ENCODE assay signal across 9 cellular contexts in the genomic region with DNA sequence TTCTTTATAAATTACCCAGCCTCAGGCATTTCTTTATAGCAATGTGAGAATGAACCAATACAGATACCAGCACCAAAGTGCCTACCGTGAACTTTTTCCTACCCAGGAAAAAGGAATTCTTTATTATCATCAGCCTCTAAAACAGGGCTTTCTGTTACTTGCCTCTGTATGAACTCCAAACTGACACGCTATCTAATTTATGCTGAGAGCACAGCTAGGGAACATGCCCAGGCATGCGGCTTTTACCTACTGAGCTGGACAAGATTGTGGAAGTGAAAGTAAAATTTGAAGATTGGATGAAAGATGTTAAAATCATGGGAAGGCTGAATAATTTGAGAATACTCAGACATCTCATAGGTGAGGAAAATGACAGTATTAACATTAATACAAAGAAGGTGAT. TPM values are rescaled to one million over a fixed set of nuclear protein-coding genes. Genes with fewer than 3 reads are reported as not detected.
DNase-seq lines count a peak whose midpoint lies in the region; ATAC-seq and TF ChIP-seq lines count a peak whose summit lies in the region.
"Had no signal": no experiment of that assay in that cellular context is flagged by ENCODE, and none has a peak within 500 bp of the region (broad histone marks: within the 10 kb centered on the region; RNA-seq: fewer than 3 reads in every experiment).

No MANE protein-coding gene starts in this region.

- no peak overlapping the region for H4K5ac ChIP-seq in mesendoderm (ENCODE audit: low read length)

- H3K4me1 Mint-ChIP-seq in GM23338 = 0 out of 3 replicates have a peak, but pooled peaks cover 2% of the 10 kb centered on the region

- peaks cover 10% of the 10 kb centered on the region for H3K9me3 Mint-ChIP-seq in GM23338

- H3K4ac ChIP-seq in mesendoderm (ENCODE audit: low read depth, low read length) = no peak overlapping the region

- H3K4me2 ChIP-seq in GM23338 (no peak overlapping the region), osteoblast (ENCODE audit: insufficient read depth, low read length) (no peak overlapping the region), mesendoderm (ENCODE audit: low read length) (no peak overlapping the region)

- H2BK15ac ChIP-seq in mesendoderm (replicated peaks; ENCODE audit: low read depth) = no peak overlapping the region

- peak overlapping the region; percentile 1; the same call in 1 of the 2 replicates for H2AFZ ChIP-seq in GM23338
- peak overlapping the region; percentile 67 for H2AFZ ChIP-seq in osteoblast (ENCODE audit: low read length)

- H3K36me3 ChIP-seq in GM23338 (ENCODE audit: insufficient read depth) (no peaks in the 10 kb centered on the region), osteoblast (ENCODE audit: insufficient read depth, low read length) (no peaks in the 10 kb centered on the region), mesendoderm (ENCODE audit: control insufficient read depth, insufficient read depth, low read length) (no peaks in the 10 kb centered on the region)
- H3K36me3 ChIP-seq: right lobe of liver had no signal

- no peaks in the 10 kb centered on the region for H3K36me3 Mint-ChIP-seq in GM23338 (ENCODE audit: low read depth)

- ATAC-seq in GM23338 (no peak), HG02571 (IDR thresholded peaks at IDR 0.05; ENCODE audit: unreplicated experiment) (no peak)

- H3K79me2 ChIP-seq in GM23338 (replicated peaks; ENCODE audit: insufficient read depth) (no peaks in the 10 kb centered on the region), osteoblast (ENCODE audit: insufficient read depth, low read length) (no peaks in the 10 kb centered on the region), mesendoderm (ENCODE audit: control insufficient read depth, insufficient read depth, low read length) (no peaks in the 10 kb centered on the region)

- no peak overlapping the region for H3K23ac ChIP-seq in mesendoderm (ENCODE audit: low read length)

- no CpG with 5 or more reads among the region's 3 CpGs for WGBS in mesendoderm (ENCODE audit: extremely low coverage, insufficient coverage, low lambda C conversion rate)

- H3K9ac ChIP-seq in mesendoderm (ENCODE audit: low read length) = no peak overlapping the region

- DNase-seq in GM23338 (ENCODE audit: low spot score) (no peak), NCI-H2171 treated with DMSO at 0.1 percent for 48 hours (lab: John Stamatoyannopoulos, UW) (peak; percentile 84), cardiac fibroblast (ENCODE audit: low read depth in 2 of 2) (peak; percentile 7 to 35), osteoblast (ENCODE audit: insufficient read length, low spot score, missing footprints) (peak; percentile 51), DMS114 treated with DMSO at 0.1 percent for 48 hours (lab: John Stamatoyannopoulos, UW; ENCODE audit: unreplicated experiment) (no peak), mesendoderm (no peak)
- DNase-seq: Karpas-422, right lobe of liver had no signal

- H3K56ac ChIP-seq in mesendoderm (ENCODE audit: low read length) = no peak overlapping the region

- no peak overlapping the region for H3K4me3 ChIP-seq in GM23338
- no peak overlapping the region for H3K4me3 ChIP-seq in cardiac fibroblast (replicated peaks in 1 of 2; ENCODE audit: low read depth in 2 of 2, low read length in 2 of 2)
- no peak overlapping the region for H3K4me3 ChIP-seq in osteoblast (ENCODE audit: insufficient read depth, low read length)
- H3K4me3 ChIP-seq in mesendoderm (ENCODE audit: low read length) = no peak overlapping the region
- H3K4me3 ChIP-seq: right lobe of liver had no signal

- H4K8ac ChIP-seq in mesendoderm (ENCODE audit: low read depth, low read length) = no peak overlapping the region

- H4K20me1 ChIP-seq in GM23338 (replicated peaks; ENCODE audit: insufficient read depth) (no peaks in the 10 kb centered on the region), osteoblast (ENCODE audit: insufficient read depth, low read length) (no peaks in the 10 kb centered on the region)

- H3K27ac Mint-ChIP-seq in GM23338 = no peak overlapping the region

- no peaks in the 10 kb centered on the region for H3K27me3 ChIP-seq in GM23338 (ENCODE audit: insufficient read depth)
- H3K27me3 ChIP-seq in osteoblast (ENCODE audit: insufficient read depth, low read length) = no peaks in the 10 kb centered on the region
- no peaks in the 10 kb centered on the region for H3K27me3 ChIP-seq in mesendoderm (ENCODE audit: insufficient read depth, low read length, poor library complexity)
- H3K27me3 ChIP-seq: right lobe of liver had no signal

- no peaks in the 10 kb centered on the region for H3K9me3 ChIP-seq in osteoblast (ENCODE audit: low read depth, low read length)
- H3K9me3 ChIP-seq: right lobe of liver had no signal

- H3F3A ChIP-seq in GM23338 (replicated peaks; ENCODE audit: low read depth) = no peaks in the 10 kb centered on the region

- no peak overlapping the region for H3K18ac ChIP-seq in mesendoderm (ENCODE audit: low read length)

- H3K79me1 ChIP-seq in mesendoderm (ENCODE audit: low read length) = no peaks in the 10 kb centered on the region

- no peak overlapping the region for H3K4me3 Mint-ChIP-seq in GM23338

- H3K4me1 ChIP-seq in GM23338 (ENCODE audit: insufficient read depth) (no peaks in the 10 kb centered on the region), osteoblast (ENCODE audit: insufficient read depth, low read length) (no peaks in the 10 kb centered on the region), mesendoderm (ENCODE audit: control insufficient read depth, low read depth, low read length) (no peaks in the 10 kb centered on the region)
- H3K4me1 ChIP-seq: right lobe of liver had no signal

- peaks cover 3% of the 10 kb centered on the region; the same call in 1 of the 2 replicates for H3K9me2 ChIP-seq in GM23338 (ENCODE audit: insufficient read depth)

- no peak overlapping the region for H2BK120ac ChIP-seq in mesendoderm (ENCODE audit: low read depth, low read length)

- H3K27ac ChIP-seq in GM23338 (ENCODE audit: low read depth) = no peak overlapping the region
- H3K27ac ChIP-seq in osteoblast (ENCODE audit: low read depth, low read length) = no peak overlapping the region
- no peak overlapping the region for H3K27ac ChIP-seq in mesendoderm (ENCODE audit: low read depth, low read length)
- H3K27ac ChIP-seq: right lobe of liver had no signal

- no peak overlapping the region for H2AK5ac ChIP-seq in mesendoderm (ENCODE audit: low read length)

- TF ChIP-seq CTCF in GM23338 (conservative IDR thresholded peaks at IDR 0.05; ENCODE audit: low read depth in 2 of 2) = no peak
- no peak for TF ChIP-seq CTCF in cardiac fibroblast (IDR thresholded peaks at IDR 0.05; ENCODE audit: low read depth, low read length)
- TF ChIP-seq CTCF in osteoblast (IDR thresholded peaks at IDR 0.05; ENCODE audit: extremely low read depth, low read depth, low read length) = no peak

- peaks cover 6% of the 10 kb centered on the region for H3K27me3 Mint-ChIP-seq in GM23338 (ENCODE audit: insufficient read depth, low read depth, poor library complexity)

- H2BK5ac ChIP-seq in mesendoderm (ENCODE audit: low read length) = no peak overlapping the region

TF ChIP-seq in GM23338, 12 proteins besides CTCF, POLR2A, EP300 and RAD21 (continues in another document):
- TF ChIP-seq CREB1 (CRISPR knock-in tag; IDR thresholded peaks at IDR 0.05; ENCODE audit: low read depth) (no peak), EZH2 (IDR thresholded peaks at IDR 0.05; ENCODE audit: low read depth, unreplicated experiment) (no peak), NANOG (IDR thresholded peaks at IDR 0.05; ENCODE audit: borderline replicate concordance) (no peak), JUNB (IDR thresholded peaks at IDR 0.05; ENCODE audit: unreplicated experiment) (no peak), ZNF331 (CRISPR knock-in tag; IDR thresholded peaks at IDR 0.05; ENCODE audit: low read depth) (no peak)

RNA-seq across cellular contexts. Expression of a gene that starts 24.4 kb away (rescaled TPM):
- 18.3 and 21.0 TPM in 2 replicates for total RNA-seq in GM23338 (2014; rRNA removed; shearing (Covaris generic))
- 1.8 and 2.2 TPM in 2 replicates for polyA plus RNA-seq in GM23338 (2016; fragmentation: Nextera tagmentation; extraction: Ambion mirVana)
- 27.4 and 29.3 TPM in 2 replicates for total RNA-seq in osteoblast
- 2.8 TPM for polyA plus RNA-seq in mesendoderm (2013, experiment 1 of 2)
- polyA plus RNA-seq in mesendoderm (2013, experiment 2 of 2) = 2.9 TPM

Comparison
In these comparisons a context has a peak if more than half of its experiments do, and no peak if none do; other contexts are left out.
1. DNase-seq: peak in NCI-H2171 treated with DMSO at 0.1 percent for 48 hours (single experiment), cardiac fibroblast (2 of 2) and osteoblast (single experiment); none in GM23338 (single experiment), DMS114 treated with DMSO at 0.1 percent for 48 hours (single experiment) and mesendoderm (single experiment).